Comparison of ENCODE assay signal across 36 cellular contexts in the genomic region with DNA sequence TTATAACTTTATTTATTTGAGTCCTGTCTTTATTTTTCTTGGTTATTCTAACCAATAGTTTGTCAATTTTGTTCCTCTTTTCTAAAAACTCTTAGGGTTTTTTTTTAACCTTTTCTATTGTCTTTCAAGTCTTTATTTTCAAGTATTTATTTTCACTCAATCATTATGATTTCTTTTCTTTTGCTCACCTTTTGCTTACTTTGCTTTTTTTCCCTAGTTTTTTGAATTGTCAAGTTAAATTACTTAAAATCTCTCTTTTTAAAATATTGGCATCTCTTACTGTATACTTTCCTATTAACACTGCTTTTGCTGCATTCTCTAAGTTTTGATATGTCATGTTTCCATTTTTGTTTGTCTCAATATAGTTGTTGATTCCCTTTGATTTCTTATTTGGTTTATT.
"Had no signal": no experiment of that assay in that cellular context is flagged by ENCODE, and none has a peak within 500 bp of the region (broad histone marks: within the 10 kb centered on the region; RNA-seq: fewer than 3 reads in every experiment).

No MANE protein-coding gene starts in this region.

- H3K27ac Mint-ChIP-seq: activated B cell treated with CpG ODN at 0.5 μM for 24 hours; activated CD4-positive, alpha-beta memory T cell treated with anti-CD3 and anti-CD28 coated beads for 36 hours; activated CD4-positive, alpha-beta T cell treated with anti-CD3 and anti-CD28 coated beads, Interleukin-2, amount 10 ng/mL, durations not matched to agents 24 days and 14 days; activated CD8-positive, alpha-beta T cell treated with anti-CD3 and anti-CD28 coated beads for 36 hours; activated naive CD4-positive, alpha-beta T cell treated with anti-CD3 and anti-CD28 coated beads for 36 hours; activated naive CD4-positive, alpha-beta T cell treated with anti-CD3 and anti-CD28 coated beads, Interleukin-2, amount 50 U/mL, for 72 hours; activated naive CD8-positive, alpha-beta T cell treated with anti-CD3 and anti-CD28 coated beads for 36 hours; activated T-cell treated with anti-CD3 and anti-CD28 coated beads, Interleukin-2, amount 50 U/mL, for 72 hours; activated T-helper 1 cell treated with anti-CD3 and anti-CD28 coated beads, Interleukin-12 subunit alpha, Interleukin-12 subunit beta, Interleukin-2, Interleukin-4 antibody, amounts not matched to agents 30 ng/mL and 10 ng/mL and 1 ng/mL, durations not matched to agents 14 hours and 24 hours and 36 hours; activated T-helper 17 cell treated with anti-CD3 and anti-CD28 coated beads, Interleukin-2, amount 50 U/mL, for 72 hours; T-helper 1 cell treated with Interleukin-12 subunit alpha and Interleukin-12 subunit beta and Interleukin-4 antibody, amounts not matched to agents 30 μg/mL and 1 μg/mL, for 36 hours; T-helper 2 cell treated with Interferon-gamma antibody and Interleukin-4, amounts not matched to agents 5 μg/mL and 100 μg/mL, for 36 hours had no signal

- H3K27me3 ChIP-seq: adrenal gland, body of pancreas, brain microvascular endothelial cell, breast epithelium had no signal

- ATAC-seq: activated CD8-positive, alpha-beta T cell treated with anti-CD3 and anti-CD28 coated beads for 36 hours; activated naive CD4-positive, alpha-beta T cell treated with anti-CD3 and anti-CD28 coated beads, Interleukin-2, amount 50 U/mL, for 72 hours; activated T-cell treated with anti-CD3 and anti-CD28 coated beads, Interleukin-2, amount 50 U/mL, for 4 hours; activated T-cell treated with anti-CD3 and anti-CD28 coated beads, Interleukin-2, amount 50 U/mL, for 72 hours; activated T-helper 17 cell treated with anti-CD3 and anti-CD28 coated beads, Interleukin-2, amount 50 U/mL, for 72 hours; body of pancreas had no signal

- H3K4me1 Mint-ChIP-seq: activated B cell treated with CpG ODN at 0.5 μM for 24 hours; activated CD4-positive, alpha-beta T cell treated with anti-CD3 and anti-CD28 coated beads, Interleukin-2, amount 10 ng/mL, durations not matched to agents 24 days and 14 days; activated naive CD8-positive, alpha-beta T cell treated with anti-CD3 and anti-CD28 coated beads for 36 hours; activated T-helper 17 cell treated with anti-CD3 and anti-CD28 coated beads, Interleukin-2, amount 50 U/mL, for 72 hours had no signal

- H3K4me3 Mint-ChIP-seq: activated B cell treated with CpG ODN at 0.5 μM for 24 hours; activated CD4-positive, alpha-beta memory T cell treated with anti-CD3 and anti-CD28 coated beads for 36 hours; activated CD4-positive, alpha-beta T cell treated with anti-CD3 and anti-CD28 coated beads, Interleukin-2, amount 10 ng/mL, durations not matched to agents 24 days and 14 days; activated CD8-positive, alpha-beta T cell treated with anti-CD3 and anti-CD28 coated beads for 36 hours; activated naive CD4-positive, alpha-beta T cell treated with anti-CD3 and anti-CD28 coated beads for 36 hours; activated naive CD8-positive, alpha-beta T cell treated with anti-CD3 and anti-CD28 coated beads for 36 hours; activated T-cell treated with anti-CD3 and anti-CD28 coated beads, Interleukin-2, amount 50 U/mL, for 4 hours; activated T-cell treated with anti-CD3 and anti-CD28 coated beads, Interleukin-2, amount 50 U/mL, for 72 hours; activated T-helper 1 cell treated with anti-CD3 and anti-CD28 coated beads, Interleukin-12 subunit alpha, Interleukin-12 subunit beta, Interleukin-2, Interleukin-4 antibody, amounts not matched to agents 30 ng/mL and 10 ng/mL and 1 ng/mL, durations not matched to agents 14 hours and 24 hours and 36 hours; activated T-helper 17 cell treated with anti-CD3 and anti-CD28 coated beads, Interleukin-2, amount 50 U/mL, for 72 hours; T-helper 1 cell treated with Interleukin-12 subunit alpha and Interleukin-12 subunit beta and Interleukin-4 antibody, amounts not matched to agents 30 μg/mL and 1 μg/mL, for 36 hours; T-helper 2 cell treated with Interferon-gamma antibody and Interleukin-4, amounts not matched to agents 5 μg/mL and 100 μg/mL, for 36 hours had no signal

- H3K36me3 Mint-ChIP-seq: activated CD4-positive, alpha-beta memory T cell treated with anti-CD3 and anti-CD28 coated beads for 36 hours; activated naive CD4-positive, alpha-beta T cell treated with anti-CD3 and anti-CD28 coated beads, Interleukin-2, amount 50 U/mL, for 72 hours; activated naive CD8-positive, alpha-beta T cell treated with anti-CD3 and anti-CD28 coated beads for 36 hours had no signal

- FAIRE-seq: astrocyte, TTC549 had no signal

- H3K27ac ChIP-seq: adrenal gland, body of pancreas, brain microvascular endothelial cell, breast epithelium, VCaP had no signal

- H3K36me3 ChIP-seq: adrenal gland, brain microvascular endothelial cell, breast epithelium had no signal

- H3K4me1 ChIP-seq: adrenal gland, body of pancreas, breast epithelium had no signal

- H3K4me3 ChIP-seq: adrenal gland, body of pancreas, breast epithelium had no signal

- H3K9me3 Mint-ChIP-seq: activated CD4-positive, alpha-beta T cell treated with anti-CD3 and anti-CD28 coated beads, Interleukin-2, amount 10 ng/mL, durations not matched to agents 24 days and 14 days; activated naive CD4-positive, alpha-beta T cell treated with anti-CD3 and anti-CD28 coated beads, Interleukin-2, amount 50 U/mL, for 72 hours; activated T-helper 1 cell treated with anti-CD3 and anti-CD28 coated beads, Interleukin-12 subunit alpha, Interleukin-12 subunit beta, Interleukin-2, Interleukin-4 antibody, amounts not matched to agents 30 ng/mL and 10 ng/mL and 1 ng/mL, durations not matched to agents 14 hours and 24 hours and 36 hours; T-helper 1 cell treated with Interleukin-12 subunit alpha and Interleukin-12 subunit beta and Interleukin-4 antibody, amounts not matched to agents 30 μg/mL and 1 μg/mL, for 36 hours had no signal

- H3K27me3 Mint-ChIP-seq: activated B cell treated with CpG ODN at 0.5 μM for 24 hours; activated CD4-positive, alpha-beta memory T cell treated with anti-CD3 and anti-CD28 coated beads for 36 hours; activated CD4-positive, alpha-beta T cell treated with anti-CD3 and anti-CD28 coated beads, Interleukin-2, amount 10 ng/mL, durations not matched to agents 24 days and 14 days; activated CD8-positive, alpha-beta T cell treated with anti-CD3 and anti-CD28 coated beads for 36 hours; activated naive CD8-positive, alpha-beta T cell treated with anti-CD3 and anti-CD28 coated beads for 36 hours; activated T-helper 17 cell treated with anti-CD3 and anti-CD28 coated beads, Interleukin-2, amount 50 U/mL, for 72 hours had no signal

- H3K9me3 ChIP-seq: adrenal gland, body of pancreas, breast epithelium had no signal

- DNase-seq: activated B cell treated with CpG ODN at 0.5 μM for 24 hours; activated CD4-positive, alpha-beta memory T cell treated with anti-CD3 and anti-CD28 coated beads for 36 hours; activated CD4-positive, alpha-beta T cell treated with anti-CD3 and anti-CD28 coated beads for 4 hours; activated CD4-positive, alpha-beta T cell treated with anti-CD3 and anti-CD28 coated beads, Interleukin-2, amount 10 ng/mL, durations not matched to agents 24 days and 14 days; activated CD4-positive, alpha-beta T cell treated with anti-CD3 and anti-CD28 coated beads, Interleukin-2, amount 50 U/mL, for 1 hour; activated CD4-positive, alpha-beta T cell treated with anti-CD3 and anti-CD28 coated beads, Interleukin-2, amount 50 U/mL, for 4 hours; activated CD4-positive, CD25-positive, alpha-beta regulatory T cell treated with anti-CD3 and anti-CD28 coated beads, Interleukin-2, amount 50 U/mL, for 72 hours; activated CD8-positive, alpha-beta memory T cell treated with anti-CD3 and anti-CD28 coated beads, Interleukin-2, amount 50 U/mL, for 4 hours; activated CD8-positive, alpha-beta T cell treated with anti-CD3 and anti-CD28 coated beads for 36 hours; activated effector memory CD4-positive, alpha-beta T cell treated with anti-CD3 and anti-CD28 coated beads, Interleukin-2, amount 50 U/mL, for 16 hours; activated gamma-delta T cell treated with Interleukin-2 at 50 U/mL for 16 hours; activated naive CD4-positive, alpha-beta T cell; activated naive CD4-positive, alpha-beta T cell treated with anti-CD3 and anti-CD28 coated beads for 36 hours; activated naive CD4-positive, alpha-beta T cell treated with anti-CD3 and anti-CD28 coated beads, Interleukin-2, amount 50 U/mL, for 16 hours; activated naive CD8-positive, alpha-beta T cell treated with anti-CD3 and anti-CD28 coated beads for 36 hours; activated T-cell treated with anti-CD3 and anti-CD28 coated beads for 4 hours; activated T-cell treated with anti-CD3 and anti-CD28 coated beads, Interleukin-2, amount 50 U/mL, for 1 hour; activated T-cell treated with anti-CD3 and anti-CD28 coated beads, Interleukin-2, amount 50 U/mL, for 4 hours; activated T-cell treated with anti-CD3 and anti-CD28 coated beads, Interleukin-2, amount 50 U/mL, for 72 hours; adrenal gland; amniotic stem cell; aorta; body of pancreas; brain microvascular endothelial cell; central memory CD4-positive, alpha-beta T cell; T-helper 2 cell; T-helper 9 cell had no signal
